8 cellular contexts compared by ENCODE assay signal in the genomic region with DNA sequence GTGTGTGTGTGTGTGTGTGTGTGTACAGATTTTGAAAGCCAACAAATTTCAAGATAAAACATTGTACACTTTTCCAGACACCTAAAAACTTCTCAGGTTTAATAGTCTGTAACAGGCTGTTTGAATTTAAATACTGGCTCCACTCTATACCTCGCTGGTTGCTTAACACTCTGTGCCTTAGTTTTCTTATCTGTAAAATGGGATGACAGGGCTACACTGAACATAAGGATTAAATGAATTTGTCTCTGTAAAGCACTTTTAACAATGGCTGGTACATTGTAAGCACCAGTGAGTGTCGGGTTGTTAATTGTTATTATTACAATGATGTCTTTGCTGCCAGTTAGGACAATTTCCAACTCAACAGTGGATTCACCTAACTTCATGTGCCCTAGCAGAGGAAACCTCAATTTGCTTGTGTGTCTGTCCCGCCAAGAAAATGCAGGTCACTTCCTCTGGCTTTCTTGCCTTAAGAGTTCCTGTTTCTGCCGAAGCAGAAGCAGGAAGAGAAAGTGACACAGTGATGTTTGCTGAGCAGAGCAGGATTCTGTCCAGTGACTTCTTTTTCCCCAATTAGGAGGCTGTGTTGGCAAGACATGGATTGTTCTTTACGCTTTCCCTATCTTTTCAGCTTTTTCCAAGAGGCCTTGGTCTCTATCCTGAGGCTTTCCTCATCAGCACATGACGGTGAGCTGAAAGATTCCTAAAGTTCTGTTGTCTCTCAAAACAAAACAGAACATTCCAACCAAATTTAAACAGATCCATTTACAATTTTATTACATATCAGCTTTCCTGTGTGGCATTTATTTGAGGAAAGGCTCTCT.
DNase-seq lines count a peak whose midpoint lies in the region; ATAC-seq lines count a peak whose summit lies in the region.

No MANE protein-coding gene starts in this region.

- peaks cover 66% of the 10 kb centered on the region for H3K4me1 Mint-ChIP-seq in activated CD4-positive, alpha-beta memory T cell treated with anti-CD3 and anti-CD28 coated beads for 36 hours (ENCODE audit: low read depth)

- DNase-seq in Daoy (ENCODE audit: low read depth) (peak; percentile 15), right cardiac atrium (no peak), NCI-H1048 (lab: John Stamatoyannopoulos, UW) (no peak)
- peak; percentile 57 for DNase-seq in activated CD4-positive, alpha-beta memory T cell treated with anti-CD3 and anti-CD28 coated beads for 36 hours
- peak; percentile 34 for DNase-seq in stimulated activated naive CD8-positive, alpha-beta T cell treated with anti-CD3 and anti-CD28 coated beads, Interleukin-15, Interleukin-2, amounts not matched to agents 100 U/mL and 50 U/mL, for 24 hours
- no peak for DNase-seq in stimulated activated CD4-positive, alpha-beta T cell treated with anti-CD3 and anti-CD28 coated beads, Interleukin-2, amount 100 ng/mL, for 24 hours

- H3K9me3 Mint-ChIP-seq in activated CD4-positive, alpha-beta memory T cell treated with anti-CD3 and anti-CD28 coated beads for 36 hours = no peaks in the 10 kb centered on the region

- peak overlapping the region; percentile 95 for H3K27ac Mint-ChIP-seq in activated CD4-positive, alpha-beta memory T cell treated with anti-CD3 and anti-CD28 coated beads for 36 hours

- CTCF ChIA-PET in activated CD4-positive, alpha-beta memory T cell treated with anti-CD3 and anti-CD28 coated beads for 36 hours (lab: Charles Lee) = interaction anchor here (0.7 kb wide), 1 partner anchor 350 kb away, joined by 6 read pairs; no protein-coding TSS in a partner anchor

- H3K27me3 ChIP-seq in right cardiac atrium (ENCODE audit: control insufficient read depth, insufficient read depth) = no peaks in the 10 kb centered on the region

- ATAC-seq in GM19455 (IDR thresholded peaks at IDR 0.05; ENCODE audit: unreplicated experiment) (peak; percentile 54), HG03565 (IDR thresholded peaks at IDR 0.05; ENCODE audit: unreplicated experiment) (peak; percentile 39), right cardiac atrium (peak; percentile 59 to 87)
- ATAC-seq in stimulated activated naive CD8-positive, alpha-beta T cell treated with anti-CD3 and anti-CD28 coated beads, Interleukin-15, Interleukin-2, amounts not matched to agents 100 U/mL and 50 U/mL, for 24 hours = peak; percentile 50

- H3K4me1 ChIP-seq in right cardiac atrium (ENCODE audit: control insufficient read depth, insufficient read depth, low read length) = peaks cover 2% of the 10 kb centered on the region

- H3K9me3 ChIP-seq in right cardiac atrium (ENCODE audit: control insufficient read depth, low read length) = no peaks in the 10 kb centered on the region

- H3K36me3 Mint-ChIP-seq in activated CD4-positive, alpha-beta memory T cell treated with anti-CD3 and anti-CD28 coated beads for 36 hours = no peaks in the 10 kb centered on the region

- POLR2A ChIA-PET in activated CD4-positive, alpha-beta memory T cell treated with anti-CD3 and anti-CD28 coated beads for 36 hours (lab: Charles Lee) = interaction anchor here (3.2 kb wide), 1 partner anchor 153 kb away, joined by 21 read pairs; a partner anchor contains a TSS

- H3K4me3 Mint-ChIP-seq in activated CD4-positive, alpha-beta memory T cell treated with anti-CD3 and anti-CD28 coated beads for 36 hours = peak overlapping the region; percentile 66

- no peaks in the 10 kb centered on the region for H3K27me3 Mint-ChIP-seq in activated CD4-positive, alpha-beta memory T cell treated with anti-CD3 and anti-CD28 coated beads for 36 hours

- H3K27ac ChIP-seq in right cardiac atrium (ENCODE audit: low read length) = no peak overlapping the region

- intact Hi-C loops in activated CD4-positive, alpha-beta memory T cell treated with anti-CD3 and anti-CD28 coated beads for 36 hours (cut with micrococcal nuclease) = loop anchor here (1.0 to 10.0 kb wide), 13 partner anchors 18 to 845 kb away; no protein-coding TSS in a partner anchor
- intact Hi-C loops in right cardiac atrium (cut with DNase I) = no loop called here

- WGBS in right cardiac atrium = 47% methylated on average over 6 of the region's 6 CpGs

- no peak overlapping the region for H3K4me3 ChIP-seq in right cardiac atrium (ENCODE audit: low read length)

Comparison
In these comparisons a context has a peak if more than half of its experiments do, and no peak if none do; other contexts are left out.
1. DNase-seq: peak in Daoy (single experiment), activated CD4-positive, alpha-beta memory T cell treated with anti-CD3 and anti-CD28 coated beads for 36 hours (single experiment) and stimulated activated naive CD8-positive, alpha-beta T cell treated with anti-CD3 and anti-CD28 coated beads, Interleukin-15, Interleukin-2, amounts not matched to agents 100 U/mL and 50 U/mL, for 24 hours (single experiment); none in right cardiac atrium (0 of 3), NCI-H1048 (single experiment) and stimulated activated CD4-positive, alpha-beta T cell treated with anti-CD3 and anti-CD28 coated beads, Interleukin-2, amount 100 ng/mL, for 24 hours (0 of 2).
2. Peak in every context shown above with its lines, with median percentiles within 50 percentile points of each other: ATAC-seq.